Comparison of ENCODE assay signal across 24 cellular contexts in genomic region chr20:35721621-35722020, GRCh38. TPM values are rescaled to one million over a fixed set of nuclear protein-coding genes. Genes with fewer than 3 reads are reported as not detected.
A peak's percentile ranks its signal among the peaks of the same experiment; 100 is the strongest.
DNase-seq lines count a peak whose midpoint lies in the region; ATAC-seq and TF ChIP-seq lines count a peak whose summit lies in the region.
"Had no signal": no experiment of that assay in that cellular context is flagged by ENCODE, and none has a peak within 500 bp of the region (broad histone marks: within the 10 kb centered on the region; RNA-seq: fewer than 3 reads in every experiment).

No MANE protein-coding gene starts in this region.

- CTCF ChIA-PET in CD8-positive, alpha-beta memory T cell (lab: Charles Lee): interaction anchor here (1.4 kb wide), 1 partner anchor 13 kb away, joined by 3 read pairs; no protein-coding TSS in a partner anchor

- no peak for ATAC-seq in GM18505 (IDR thresholded peaks at IDR 0.05; ENCODE audit: unreplicated experiment)
- ATAC-seq in GM21360 (IDR thresholded peaks at IDR 0.05; ENCODE audit: unreplicated experiment): no peak
- ATAC-seq in stimulated activated memory B cell treated with anti-CD40 and anti-IgM and Interleukin-4, amounts not matched to agents 10 μg/mL and 1 μg/mL and 100 μg/mL, for 72 hours: no peak
- ATAC-seq: CD8-positive, alpha-beta T cell; left lobe of liver; mucosa of descending colon; SK-N-SH treated with all-trans-retinoic acid at 6 μM for 48 hours had no signal

- peak; percentile 26 for TF ChIP-seq POLR2A in GM18505 (IDR thresholded peaks at IDR 0.05; ENCODE audit: borderline replicate concordance, extremely low read depth, insufficient read depth, insufficient read length)

- POLR2A ChIA-PET in CD8-positive, alpha-beta memory T cell (lab: Charles Lee): interaction anchor here (0.7 kb wide), 1 partner anchor 1776 kb away, joined by 5 read pairs; no protein-coding TSS in a partner anchor

- peaks cover 9% of the 10 kb centered on the region for H3K4me1 ChIP-seq in CD8-positive, alpha-beta memory T cell (ENCODE audit: insufficient read depth, low read length)

- H3K4me3 ChIP-seq in CD8-positive, alpha-beta memory T cell (ENCODE audit: low read length): no peak overlapping the region
- H3K4me3 ChIP-seq: adrenal gland, mucosa of descending colon, skin epidermis, tibial artery had no signal

- no peaks in the 10 kb centered on the region for H3K9me3 ChIP-seq in CD8-positive, alpha-beta memory T cell (ENCODE audit: low read length)
- H3K9me3 ChIP-seq: adrenal gland, mucosa of descending colon, neutrophil, tibial artery had no signal

- peak overlapping the region in 5 of 7 donors; percentile 17 to 49 (median 39) for H3K4me3 Mint-ChIP-seq in CD8-positive, alpha-beta memory T cell
- H3K4me3 Mint-ChIP-seq in activated naive CD8-positive, alpha-beta T cell: peak overlapping the region; percentile 1
- H3K4me3 Mint-ChIP-seq in mesothelial cell of epicardium (no peak overlapping the region), nephron progenitor cell (no peak overlapping the region)
- no peak overlapping the region for H3K4me3 Mint-ChIP-seq in stimulated activated memory B cell treated with anti-CD40 and anti-IgM and Interleukin-4, amounts not matched to agents 10 μg/mL and 1 μg/mL and 100 μg/mL, for 72 hours
- H3K4me3 Mint-ChIP-seq: activated B cell treated with CpG ODN at 0.5 μM for 24 hours; CD8-positive, alpha-beta T cell had no signal

- peaks cover 17 to 92% (median 35%) of the 10 kb centered on the region in 3 donors for H3K36me3 Mint-ChIP-seq in CD8-positive, alpha-beta memory T cell
- H3K36me3 Mint-ChIP-seq in activated naive CD8-positive, alpha-beta T cell: peaks cover 6% of the 10 kb centered on the region
- H3K36me3 Mint-ChIP-seq in mesothelial cell of epicardium (peaks cover 46% of the 10 kb centered on the region), nephron progenitor cell (ENCODE audit: low read depth) (peaks cover 85% of the 10 kb centered on the region)
- H3K36me3 Mint-ChIP-seq in stimulated activated memory B cell treated with anti-CD40 and anti-IgM and Interleukin-4, amounts not matched to agents 10 μg/mL and 1 μg/mL and 100 μg/mL, for 72 hours: peaks cover 62% of the 10 kb centered on the region

- TF ChIP-seq CTCF in mesothelial cell of epicardium (IDR thresholded peaks at IDR 0.05; ENCODE audit: unreplicated experiment) (no peak), nephron progenitor cell (IDR thresholded peaks at IDR 0.05) (no peak)

- H3K27me3 ChIP-seq in CD8-positive, alpha-beta memory T cell (ENCODE audit: insufficient read depth, low read length, poor library complexity, severe bottlenecking): no peaks in the 10 kb centered on the region
- H3K27me3 ChIP-seq: adrenal gland, neutrophil, tibial artery had no signal

- H3K9me3 Mint-ChIP-seq in CD8-positive, alpha-beta memory T cell: no peaks in the 10 kb centered on the region
- no peaks in the 10 kb centered on the region for H3K9me3 Mint-ChIP-seq in activated naive CD8-positive, alpha-beta T cell (ENCODE audit: low read depth)
- H3K9me3 Mint-ChIP-seq in mesothelial cell of epicardium (no peaks in the 10 kb centered on the region), nephron progenitor cell (no peaks in the 10 kb centered on the region)
- H3K9me3 Mint-ChIP-seq in stimulated activated memory B cell treated with anti-CD40 and anti-IgM and Interleukin-4, amounts not matched to agents 10 μg/mL and 1 μg/mL and 100 μg/mL, for 72 hours: no peaks in the 10 kb centered on the region
- H3K9me3 Mint-ChIP-seq: activated B cell treated with CpG ODN at 0.5 μM for 24 hours; CD8-positive, alpha-beta T cell had no signal

- H3K27ac ChIP-seq in CD8-positive, alpha-beta memory T cell (ENCODE audit: low read depth, low read length): no peak overlapping the region
- H3K27ac ChIP-seq: epithelial cell of prostate, neutrophil, skin epidermis, tibial artery had no signal

- H3K27me3 Mint-ChIP-seq in CD8-positive, alpha-beta memory T cell: no peaks in the 10 kb centered on the region
- H3K27me3 Mint-ChIP-seq in activated naive CD8-positive, alpha-beta T cell: no peaks in the 10 kb centered on the region
- H3K27me3 Mint-ChIP-seq in mesothelial cell of epicardium (ENCODE audit: low read depth): no peaks in the 10 kb centered on the region
- no peaks in the 10 kb centered on the region for H3K27me3 Mint-ChIP-seq in nephron progenitor cell (ENCODE audit: low read depth, poor library complexity)
- H3K27me3 Mint-ChIP-seq in stimulated activated memory B cell treated with anti-CD40 and anti-IgM and Interleukin-4, amounts not matched to agents 10 μg/mL and 1 μg/mL and 100 μg/mL, for 72 hours: no peaks in the 10 kb centered on the region
- H3K27me3 Mint-ChIP-seq: activated B cell treated with CpG ODN at 0.5 μM for 24 hours had no signal

- H3K4me1 Mint-ChIP-seq in CD8-positive, alpha-beta memory T cell: peaks cover 49 to 67% (median 63%) of the 10 kb centered on the region in 3 donors
- peaks cover 49% of the 10 kb centered on the region for H3K4me1 Mint-ChIP-seq in activated naive CD8-positive, alpha-beta T cell (ENCODE audit: low read depth)
- no peaks in the 10 kb centered on the region for H3K4me1 Mint-ChIP-seq in mesothelial cell of epicardium
- H3K4me1 Mint-ChIP-seq in nephron progenitor cell: no peaks in the 10 kb centered on the region
- H3K4me1 Mint-ChIP-seq in stimulated activated memory B cell treated with anti-CD40 and anti-IgM and Interleukin-4, amounts not matched to agents 10 μg/mL and 1 μg/mL and 100 μg/mL, for 72 hours: peaks cover 6% of the 10 kb centered on the region

- peaks cover 86% of the 10 kb centered on the region for H3K36me3 ChIP-seq in CD8-positive, alpha-beta memory T cell (ENCODE audit: insufficient read depth, low read length)

- no peak for DNase-seq in CD8-positive, alpha-beta memory T cell
- DNase-seq in mesothelial cell of epicardium (ENCODE audit: low spot score in 2 of 2, unreplicated experiment in 2 of 2): no peak
- DNase-seq in LoVo (ENCODE audit: low spot score): no peak
- no peak for DNase-seq in nephron progenitor cell
- DNase-seq: activated B cell treated with CpG ODN at 0.5 μM for 24 hours; CD8-positive, alpha-beta T cell; GF-D8; Karpas-422; mucosa of descending colon; NCI-H1694; NCI-H774; stimulated activated naive CD4-positive, alpha-beta T cell treated with Interleukin-2 at 50 U/mL for 16 hours; T-helper 9 cell; tibial artery had no signal

- H3K27ac Mint-ChIP-seq in CD8-positive, alpha-beta memory T cell: peak overlapping the region in 4 of 8 donors; percentile 7 to 79 (median 44)
- peak overlapping the region; percentile 35 for H3K27ac Mint-ChIP-seq in activated naive CD8-positive, alpha-beta T cell
- H3K27ac Mint-ChIP-seq in mesothelial cell of epicardium: peak overlapping the region; percentile 43
- H3K27ac Mint-ChIP-seq in nephron progenitor cell: no peak overlapping the region
- no peak overlapping the region for H3K27ac Mint-ChIP-seq in stimulated activated memory B cell treated with anti-CD40 and anti-IgM and Interleukin-4, amounts not matched to agents 10 μg/mL and 1 μg/mL and 100 μg/mL, for 72 hours
- H3K27ac Mint-ChIP-seq: activated B cell treated with CpG ODN at 0.5 μM for 24 hours had no signal

RNA-seq across cellular contexts. Expression of gene RBM39, which starts 20.4 kb away (rescaled TPM):
- 100 to 1,000 TPM; 349 to 352 TPM for total RNA-seq in CD8-positive, alpha-beta memory T cell
- 157 TPM for polyA plus RNA-seq in CD8-positive, alpha-beta memory T cell
- 463 to 488 TPM (median 479 TPM) in 3 replicates for total RNA-seq in mesothelial cell of epicardium

RNA-seq across cellular contexts. Expression of gene ROMO1, which starts 22.4 kb away (rescaled TPM):
- total RNA-seq in CD8-positive, alpha-beta memory T cell: 100 to 1,000 TPM; 108 to 117 TPM
- polyA plus RNA-seq in CD8-positive, alpha-beta memory T cell: 358 TPM
- 105 to 107 TPM (median 105 TPM) in 3 replicates for total RNA-seq in mesothelial cell of epicardium

RNA-seq across cellular contexts. Expression of gene NFS1, which starts 22.5 kb away (rescaled TPM):
- 10 to 100 TPM; 36.4 to 37.7 TPM for total RNA-seq in CD8-positive, alpha-beta memory T cell
- 18.8 TPM for polyA plus RNA-seq in CD8-positive, alpha-beta memory T cell
- 16.5 to 19.6 TPM (median 18.9 TPM) in 3 replicates for total RNA-seq in mesothelial cell of epicardium

RNA-seq across cellular contexts. Expression of gene PHF20, which starts 50.2 kb away (rescaled TPM):
- total RNA-seq in CD8-positive, alpha-beta memory T cell: 10 to 100 TPM; 53.9 to 54.3 TPM
- 124 TPM for polyA plus RNA-seq in CD8-positive, alpha-beta memory T cell
- total RNA-seq in mesothelial cell of epicardium: 48.6 to 49.7 TPM (median 48.7 TPM) in 3 replicates

RNA-seq across cellular contexts. Expression of gene CPNE1, which starts 56.9 kb away (rescaled TPM):
- 100 to 1,000 TPM; 295 to 305 TPM for total RNA-seq in CD8-positive, alpha-beta memory T cell
- 378 TPM for polyA plus RNA-seq in CD8-positive, alpha-beta memory T cell
- total RNA-seq in mesothelial cell of epicardium: 221 to 246 TPM (median 238 TPM) in 3 replicates

Comparison
In these comparisons a context has a peak if more than half of its experiments do, and no peak if none do; other contexts are left out.
1. H3K27ac Mint-ChIP-seq: peak in activated naive CD8-positive, alpha-beta T cell (single experiment) and mesothelial cell of epicardium (single experiment); none in nephron progenitor cell (single experiment) and stimulated activated memory B cell treated with anti-CD40 and anti-IgM and Interleukin-4, amounts not matched to agents 10 μg/mL and 1 μg/mL and 100 μg/mL, for 72 hours (single experiment).
2. H3K4me3 Mint-ChIP-seq: peak in CD8-positive, alpha-beta memory T cell (5 of 7) and activated naive CD8-positive, alpha-beta T cell (single experiment); none in mesothelial cell of epicardium (single experiment), nephron progenitor cell (single experiment) and stimulated activated memory B cell treated with anti-CD40 and anti-IgM and Interleukin-4, amounts not matched to agents 10 μg/mL and 1 μg/mL and 100 μg/mL, for 72 hours (single experiment).